ENCODE assay signal across 1 cellular context in the genomic region with DNA sequence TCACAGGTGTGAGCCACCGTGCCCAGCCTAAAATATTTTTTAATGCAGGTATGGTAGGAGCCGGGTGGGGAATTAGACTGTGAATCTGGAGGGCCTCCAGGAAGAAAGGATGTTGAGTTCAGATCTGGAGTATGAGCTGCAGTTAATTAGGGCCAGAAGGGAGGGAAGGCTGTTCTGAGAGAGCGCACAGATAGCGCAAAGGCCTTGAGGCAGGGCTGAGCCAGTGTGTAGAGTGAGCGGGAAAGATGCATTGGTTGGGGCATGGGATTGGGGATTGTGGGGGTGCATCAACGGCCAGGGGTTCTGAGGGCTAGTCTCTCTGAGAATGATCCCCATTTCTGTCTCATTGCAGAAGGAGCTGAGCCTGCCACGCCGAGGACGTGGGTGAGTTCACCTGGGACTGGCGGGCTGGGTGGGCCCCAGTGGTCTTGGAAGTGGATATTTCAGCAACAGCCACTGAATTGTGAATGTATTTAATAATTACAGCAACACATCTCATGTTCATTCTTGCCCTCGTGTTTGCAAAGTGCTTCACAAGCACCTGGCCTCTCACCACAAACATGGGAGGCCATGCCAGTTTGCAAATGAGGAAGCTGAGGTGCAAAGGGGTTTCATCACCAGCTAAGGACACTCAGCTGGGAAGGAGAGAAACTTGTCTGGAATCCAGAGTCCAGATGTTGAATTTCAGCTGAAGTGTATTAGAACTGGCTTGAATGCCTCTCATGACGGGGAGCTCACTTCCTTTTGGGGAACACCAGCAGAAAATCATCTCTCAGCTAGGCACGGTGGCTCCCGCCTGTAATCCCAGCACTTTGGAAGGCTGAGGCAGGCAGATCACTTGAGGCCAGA.
TF ChIP-seq lines count a peak whose summit lies in the region.

No MANE protein-coding gene starts in this region.

TF ChIP-seq in SK-N-SH, 30 proteins besides CTCF, POLR2A, EP300 and RAD21:
- TF ChIP-seq, protein P1, sequence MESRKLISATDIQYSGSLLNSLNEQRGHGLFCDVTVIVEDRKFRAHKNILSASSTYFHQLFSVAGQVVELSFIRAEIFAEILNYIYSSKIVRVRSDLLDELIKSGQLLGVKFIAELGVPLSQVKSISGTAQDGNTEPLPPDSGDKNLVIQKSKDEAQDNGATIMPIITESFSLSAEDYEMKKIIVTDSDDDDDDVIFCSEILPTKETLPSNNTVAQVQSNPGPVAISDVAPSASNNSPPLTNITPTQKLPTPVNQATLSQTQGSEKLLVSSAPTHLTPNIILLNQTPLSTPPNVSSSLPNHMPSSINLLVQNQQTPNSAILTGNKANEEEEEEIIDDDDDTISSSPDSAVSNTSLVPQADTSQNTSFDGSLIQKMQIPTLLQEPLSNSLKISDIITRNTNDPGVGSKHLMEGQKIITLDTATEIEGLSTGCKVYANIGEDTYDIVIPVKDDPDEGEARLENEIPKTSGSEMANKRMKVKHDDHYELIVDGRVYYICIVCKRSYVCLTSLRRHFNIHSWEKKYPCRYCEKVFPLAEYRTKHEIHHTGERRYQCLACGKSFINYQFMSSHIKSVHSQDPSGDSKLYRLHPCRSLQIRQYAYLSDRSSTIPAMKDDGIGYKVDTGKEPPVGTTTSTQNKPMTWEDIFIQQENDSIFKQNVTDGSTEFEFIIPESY (IDR thresholded peaks at IDR 0.05; ENCODE audit: borderline replicate concordance, low read depth) = no peak
- TF ChIP-seq SMC3 (IDR thresholded peaks at IDR 0.05; ENCODE audit: low read depth, low read length) = no peak
